4 cellular contexts compared by ENCODE assay signal in genomic region chr2:15915546-15915945, GRCh38. TPM values are rescaled to one million over a fixed set of nuclear protein-coding genes. Genes with fewer than 3 reads are reported as not detected.
"Had no signal": no experiment of that assay in that cellular context is flagged by ENCODE, and none has a peak within 500 bp of the region (broad histone marks: within the 10 kb centered on the region; RNA-seq: fewer than 3 reads in every experiment).

No MANE protein-coding gene starts in this region.

RNA-seq across cellular contexts. Expression of gene MYCN, which starts 24.8 kb away (rescaled TPM):
- total RNA-seq: natural killer cell treated with Interleukin-12 subunit alpha and Interleukin-12 subunit beta and Interleukin-15 and Interleukin-18, amount 100 ng/mL, for 72 hours; osteoblast had no signal
- polyA plus RNA-seq: mammary epithelial cell; naive thymus-derived CD4-positive, alpha-beta T cell had no signal
